In the genomic region with DNA sequence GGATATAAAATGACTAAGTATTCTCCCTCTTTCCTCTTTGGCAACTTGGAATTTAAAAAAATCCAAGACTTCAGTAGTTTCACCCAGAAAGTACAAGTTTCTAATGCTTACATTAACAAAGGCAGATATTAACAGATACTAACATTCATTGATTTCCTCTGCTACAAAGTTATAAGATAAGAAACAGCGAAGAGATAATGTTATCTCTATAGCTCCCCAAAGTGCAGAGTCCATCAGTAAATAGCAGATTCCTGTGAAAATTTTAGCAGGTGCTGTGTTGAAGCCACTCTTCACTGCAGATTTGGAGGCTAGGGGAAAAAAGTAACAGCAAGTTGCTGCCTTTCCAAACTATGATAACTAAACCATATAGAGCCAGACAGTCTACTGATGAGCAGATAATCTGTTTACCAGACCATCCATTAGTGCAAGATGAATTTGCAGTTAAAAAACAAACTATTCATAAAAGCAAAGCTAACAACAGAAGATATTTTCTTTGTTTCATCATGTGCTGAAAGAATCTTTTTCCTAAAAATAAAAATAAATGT, we compare ENCODE assay signal across 21 cellular contexts. TPM values are rescaled to one million over a fixed set of nuclear protein-coding genes. Genes with fewer than 3 reads are reported as not detected.
DNase-seq lines count a peak whose midpoint lies in the region; FAIRE-seq and TF ChIP-seq lines count a peak whose summit lies in the region.
"Had no signal": no experiment of that assay in that cellular context is flagged by ENCODE, and none has a peak within 500 bp of the region (broad histone marks: within the 10 kb centered on the region; RNA-seq: fewer than 3 reads in every experiment).

No MANE protein-coding gene starts in this region.

- intact Hi-C loops in activated naive CD4-positive, alpha-beta T cell treated with anti-CD3 and anti-CD28 coated beads for 36 hours (cut with micrococcal nuclease), result loop anchor here (5.0 to 10.0 kb wide), 3 partner anchors 618 to 1480 kb away; a partner anchor contains a TSS

- no peaks in the 10 kb centered on the region for H3K27me3 Mint-ChIP-seq in activated naive CD4-positive, alpha-beta T cell treated with anti-CD3 and anti-CD28 coated beads for 36 hours (ENCODE audit: low read depth)
- peaks cover 4% of the 10 kb centered on the region for H3K27me3 Mint-ChIP-seq in activated naive CD4-positive, alpha-beta T cell treated with anti-CD3 and anti-CD28 coated beads, Interleukin-2, amount 10 ng/mL, durations not matched to agents 7 days and 5 days
- no peaks in the 10 kb centered on the region for H3K27me3 Mint-ChIP-seq in endodermal cell (ENCODE audit: insufficient read depth)
- peaks cover 8% of the 10 kb centered on the region for H3K27me3 Mint-ChIP-seq in endothelial cell (ENCODE audit: unreplicated experiment)
- H3K27me3 Mint-ChIP-seq: CD4-positive, alpha-beta memory T cell had no signal

- no peak overlapping the region for H3K9ac ChIP-seq in endodermal cell (ENCODE audit: extremely low read depth, low read length, poor library complexity, severe bottlenecking)
- H3K9ac ChIP-seq in parathyroid adenoma, result no peak overlapping the region

- CTCF ChIA-PET in activated naive CD4-positive, alpha-beta T cell treated with anti-CD3 and anti-CD28 coated beads for 36 hours (lab: Charles Lee), result no interaction called here
- CTCF ChIA-PET in activated naive CD4-positive, alpha-beta T cell treated with anti-CD3 and anti-CD28 coated beads, Interleukin-2, amount 10 ng/mL, durations not matched to agents 7 days and 5 days (lab: Charles Lee), result no interaction called here

- H3K9me3 ChIP-seq in endodermal cell (ENCODE audit: control insufficient read depth, low read length) (no peaks in the 10 kb centered on the region), parathyroid adenoma (ENCODE audit: control insufficient read depth, low read length) (no peaks in the 10 kb centered on the region)
- H3K9me3 ChIP-seq: Peyer's patch had no signal

- H3K4me3 Mint-ChIP-seq in activated naive CD4-positive, alpha-beta T cell treated with anti-CD3 and anti-CD28 coated beads for 36 hours, result no peak overlapping the region
- no peak overlapping the region for H3K4me3 Mint-ChIP-seq in activated naive CD4-positive, alpha-beta T cell treated with anti-CD3 and anti-CD28 coated beads, Interleukin-2, amount 10 ng/mL, durations not matched to agents 7 days and 5 days
- H3K4me3 Mint-ChIP-seq in endodermal cell (peak overlapping the region; percentile 18), endothelial cell (ENCODE audit: unreplicated experiment) (no peak overlapping the region)
- H3K4me3 Mint-ChIP-seq: CD4-positive, alpha-beta memory T cell; HFFc6 had no signal

- no peaks in the 10 kb centered on the region for H3K27me3 ChIP-seq in endodermal cell (ENCODE audit: control insufficient read depth, insufficient read depth, low read length, poor library complexity, severe bottlenecking)
- H3K27me3 ChIP-seq in parathyroid adenoma (ENCODE audit: control insufficient read depth, insufficient read depth, low read length), result no peaks in the 10 kb centered on the region
- H3K27me3 ChIP-seq: Peyer's patch had no signal

- H3K36me3 ChIP-seq in endodermal cell (ENCODE audit: control insufficient read depth, insufficient read depth, low read length) (no peaks in the 10 kb centered on the region), parathyroid adenoma (ENCODE audit: control insufficient read depth, insufficient read depth, low read length) (no peaks in the 10 kb centered on the region)
- H3K36me3 ChIP-seq: Peyer's patch had no signal

- peak overlapping the region; percentile 33 for H2AFZ ChIP-seq in parathyroid adenoma

- peak overlapping the region; percentile 2 for H3K27ac Mint-ChIP-seq in activated naive CD4-positive, alpha-beta T cell treated with anti-CD3 and anti-CD28 coated beads for 36 hours
- H3K27ac Mint-ChIP-seq in activated naive CD4-positive, alpha-beta T cell treated with anti-CD3 and anti-CD28 coated beads, Interleukin-2, amount 10 ng/mL, durations not matched to agents 7 days and 5 days, result no peak overlapping the region
- H3K27ac Mint-ChIP-seq in endodermal cell (peak overlapping the region; percentile 57), endothelial cell (ENCODE audit: unreplicated experiment) (no peak overlapping the region)
- H3K27ac Mint-ChIP-seq: HFFc6 had no signal

- H3K4me1 ChIP-seq in endodermal cell (ENCODE audit: control insufficient read depth, insufficient read depth, low read length) (peaks cover 27% of the 10 kb centered on the region), parathyroid adenoma (no peaks in the 10 kb centered on the region)

- H3K36me3 Mint-ChIP-seq in activated naive CD4-positive, alpha-beta T cell treated with anti-CD3 and anti-CD28 coated beads for 36 hours (ENCODE audit: low read depth), result peaks cover 9% of the 10 kb centered on the region
- peaks cover 3% of the 10 kb centered on the region for H3K36me3 Mint-ChIP-seq in activated naive CD4-positive, alpha-beta T cell treated with anti-CD3 and anti-CD28 coated beads, Interleukin-2, amount 10 ng/mL, durations not matched to agents 7 days and 5 days
- H3K36me3 Mint-ChIP-seq in endodermal cell (ENCODE audit: low read depth) (no peaks in the 10 kb centered on the region), endothelial cell (ENCODE audit: low read depth, unreplicated experiment) (no peaks in the 10 kb centered on the region)

- no peaks in the 10 kb centered on the region for H3K79me2 ChIP-seq in parathyroid adenoma

- H3K9me3 Mint-ChIP-seq in activated naive CD4-positive, alpha-beta T cell treated with anti-CD3 and anti-CD28 coated beads for 36 hours, result no peaks in the 10 kb centered on the region
- H3K9me3 Mint-ChIP-seq in activated naive CD4-positive, alpha-beta T cell treated with anti-CD3 and anti-CD28 coated beads, Interleukin-2, amount 10 ng/mL, durations not matched to agents 7 days and 5 days, result no peaks in the 10 kb centered on the region
- H3K9me3 Mint-ChIP-seq in endodermal cell (no peaks in the 10 kb centered on the region), endothelial cell (ENCODE audit: unreplicated experiment) (no peaks in the 10 kb centered on the region)
- H3K9me3 Mint-ChIP-seq: HFFc6 had no signal

- H3K27ac ChIP-seq in endodermal cell (ENCODE audit: low read depth, low read length) (no peak overlapping the region), parathyroid adenoma (no peak overlapping the region)
- H3K27ac ChIP-seq: Peyer's patch had no signal

- WGBS in endodermal cell (ENCODE audit: insufficient coverage in 1 of 2, insufficient read length in 1 of 2), 2 experiments, result 33 to 60% methylated on average over 1 of the region's 1 CpG

- DNase-seq in activated naive CD4-positive, alpha-beta T cell treated with anti-CD3 and anti-CD28 coated beads for 36 hours, result no peak
- DNase-seq in activated naive CD4-positive, alpha-beta T cell treated with anti-CD3 and anti-CD28 coated beads, Interleukin-2, amount 10 ng/mL, durations not matched to agents 7 days and 5 days, result no peak
- DNase-seq in GM19239 (ENCODE audit: insufficient read length, low spot score) (no peak), endodermal cell (no peak), UCSD-AML1 (lab: John Stamatoyannopoulos, UW; ENCODE audit: unreplicated experiment) (no peak), endothelial cell (ENCODE audit: low spot score) (no peak)
- no peak for DNase-seq in central memory CD4-positive, alpha-beta T cell
- DNase-seq: CD4-positive, alpha-beta memory T cell; HFFc6; KBM-7; NCI-H1436; NCI-H1930; NCI-H345; NCI-H526; Peyer's patch had no signal

- TF ChIP-seq CTCF in endodermal cell (conservative IDR thresholded peaks at IDR 0.05) (no peak), parathyroid adenoma (IDR thresholded peaks at IDR 0.05) (no peak), endothelial cell (IDR thresholded peaks at IDR 0.05; ENCODE audit: unreplicated experiment) (no peak)

- H3K4me3 ChIP-seq in endodermal cell (ENCODE audit: low read length) (peak overlapping the region; percentile 67), parathyroid adenoma (ENCODE audit: low read depth, low read length) (no peak overlapping the region)
- H3K4me3 ChIP-seq: Peyer's patch had no signal

- peak; percentile 53 for FAIRE-seq in GM19239 (lab: Jason Lieb, UNC)
- FAIRE-seq: A204.1, D721Med, GM12892, GM18507, H54 had no signal

- H3K4me1 Mint-ChIP-seq in activated naive CD4-positive, alpha-beta T cell treated with anti-CD3 and anti-CD28 coated beads for 36 hours (ENCODE audit: low read depth), result peaks cover 31% of the 10 kb centered on the region
- peaks cover 16% of the 10 kb centered on the region for H3K4me1 Mint-ChIP-seq in activated naive CD4-positive, alpha-beta T cell treated with anti-CD3 and anti-CD28 coated beads, Interleukin-2, amount 10 ng/mL, durations not matched to agents 7 days and 5 days
- H3K4me1 Mint-ChIP-seq in endodermal cell (peaks cover 46% of the 10 kb centered on the region), endothelial cell (ENCODE audit: unreplicated experiment) (peaks cover 16% of the 10 kb centered on the region)

- no peak overlapping the region for H3K4me2 ChIP-seq in parathyroid adenoma (ENCODE audit: low read length)

RNA-seq across cellular contexts. Expression of a gene that starts 3.3 kb away (rescaled TPM):
- 10 to 100 TPM; 75.7 to 78.3 TPM for total RNA-seq in activated naive CD4-positive, alpha-beta T cell treated with anti-CD3 and anti-CD28 coated beads for 36 hours
- total RNA-seq in endodermal cell (100 to 1,000 TPM in 1 of 2 donors, 10 to 100 TPM in 1; 91.1 to 120 TPM), endothelial cell (ENCODE audit: unreplicated experiment) (19.7 TPM)
- 44.9 TPM for polyA plus RNA-seq in endodermal cell (2013, experiment 1 of 2)
- polyA plus RNA-seq in endodermal cell (2013, experiment 2 of 2), result 44.1 TPM

Comparison
In these comparisons a context has a peak if more than half of its experiments do, and no peak if none do; other contexts are left out.
1. H3K27ac Mint-ChIP-seq: peak in activated naive CD4-positive, alpha-beta T cell treated with anti-CD3 and anti-CD28 coated beads for 36 hours (single experiment) and endodermal cell (single experiment); none in activated naive CD4-positive, alpha-beta T cell treated with anti-CD3 and anti-CD28 coated beads, Interleukin-2, amount 10 ng/mL, durations not matched to agents 7 days and 5 days (single experiment) and endothelial cell (single experiment).